In genomic region chr11:706957-707816, GRCh38 we compare ENCODE assay signal across 10 cellular contexts. TPM values are rescaled to one million over a fixed set of nuclear protein-coding genes. Genes with fewer than 3 reads are reported as not detected.
DNase-seq lines count a peak whose midpoint lies in the region; ATAC-seq and TF ChIP-seq lines count a peak whose summit lies in the region.
"Had no signal": no experiment of that assay in that cellular context is flagged by ENCODE, and none has a peak within 500 bp of the region (broad histone marks: within the 10 kb centered on the region; RNA-seq: fewer than 3 reads in every experiment).

No MANE protein-coding gene starts in this region.

- POLR2A ChIA-PET in activated CD4-positive, alpha-beta T cell treated with anti-CD3 and anti-CD28 coated beads for 36 hours (lab: Charles Lee): no interaction called here

- DNase-seq in ACHN (peak; percentile 87), HuH-7.5 (ENCODE audit: low spot score) (peak; percentile 79), epithelial cell of proximal tubule (ENCODE audit: low read depth) (no peak)
- DNase-seq in activated CD4-positive, alpha-beta T cell treated with anti-CD3 and anti-CD28 coated beads for 36 hours: no peak
- DNase-seq in activated naive CD4-positive, alpha-beta T cell treated with anti-CD3 and anti-CD28 coated beads, Interleukin-2, amount 10 ng/mL, durations not matched to agents 7 days and 5 days: no peak

- H3K9ac ChIP-seq in mucosa of stomach (ENCODE audit: low read length): peak overlapping the region; percentile 75

- no peaks in the 10 kb centered on the region for H3K9me3 Mint-ChIP-seq in activated CD4-positive, alpha-beta T cell treated with anti-CD3 and anti-CD28 coated beads for 36 hours (ENCODE audit: low read depth)
- no peaks in the 10 kb centered on the region for H3K9me3 Mint-ChIP-seq in activated naive CD4-positive, alpha-beta T cell treated with anti-CD3 and anti-CD28 coated beads, Interleukin-2, amount 10 ng/mL, durations not matched to agents 7 days and 5 days
- H3K9me3 Mint-ChIP-seq: IgD-negative memory B cell had no signal

- no peak overlapping the region for H3K27ac Mint-ChIP-seq in activated CD4-positive, alpha-beta T cell treated with anti-CD3 and anti-CD28 coated beads for 36 hours
- no peak overlapping the region for H3K27ac Mint-ChIP-seq in activated naive CD4-positive, alpha-beta T cell treated with anti-CD3 and anti-CD28 coated beads, Interleukin-2, amount 10 ng/mL, durations not matched to agents 7 days and 5 days
- H3K27ac Mint-ChIP-seq: activated naive CD8-positive, alpha-beta T cell; IgD-negative memory B cell had no signal

- peaks cover 10% of the 10 kb centered on the region for H3K27me3 ChIP-seq in mucosa of stomach (ENCODE audit: control insufficient read depth, insufficient read depth, low read length)

- H3K4me3 Mint-ChIP-seq in activated CD4-positive, alpha-beta T cell treated with anti-CD3 and anti-CD28 coated beads for 36 hours: no peak overlapping the region
- H3K4me3 Mint-ChIP-seq in activated naive CD4-positive, alpha-beta T cell treated with anti-CD3 and anti-CD28 coated beads, Interleukin-2, amount 10 ng/mL, durations not matched to agents 7 days and 5 days: no peak overlapping the region
- H3K4me3 Mint-ChIP-seq: activated naive CD8-positive, alpha-beta T cell had no signal

- peaks cover 63% of the 10 kb centered on the region for H3K4me1 ChIP-seq in mucosa of stomach (ENCODE audit: control insufficient read depth, insufficient read depth, low read length)

- H3K4me3 ChIP-seq in epithelial cell of proximal tubule (ENCODE audit: low read depth, low read length): peak overlapping the region; percentile 67
- H3K4me3 ChIP-seq in mucosa of stomach (ENCODE audit: low read length): peak overlapping the region; percentile 75

- in situ Hi-C loops in ACHN (cut with HindIII; ENCODE audit: low pct_ligation_motif_present, low pct_unique_long_range_greater_than_20kb, low sequenced_read_pairs): no loop called here

- peaks cover 12% of the 10 kb centered on the region for H3K27me3 Mint-ChIP-seq in activated CD4-positive, alpha-beta T cell treated with anti-CD3 and anti-CD28 coated beads for 36 hours
- H3K27me3 Mint-ChIP-seq in activated naive CD4-positive, alpha-beta T cell treated with anti-CD3 and anti-CD28 coated beads, Interleukin-2, amount 10 ng/mL, durations not matched to agents 7 days and 5 days: peaks cover 73% of the 10 kb centered on the region

- peak; percentile 35 for TF ChIP-seq CTCF in epithelial cell of proximal tubule (conservative IDR thresholded peaks at IDR 0.05; ENCODE audit: low read depth, low read length)

- no peaks in the 10 kb centered on the region for H3K9me3 ChIP-seq in mucosa of stomach (ENCODE audit: control insufficient read depth, low read length)

- ATAC-seq in GM21619 (IDR thresholded peaks at IDR 0.05; ENCODE audit: unreplicated experiment) (no peak), HG03354 (IDR thresholded peaks at IDR 0.05; ENCODE audit: poor library complexity, severe bottlenecking, unreplicated experiment) (no peak)
- no peak for ATAC-seq in activated CD4-positive, alpha-beta T cell treated with anti-CD3 and anti-CD28 coated beads for 36 hours

- H3K36me3 Mint-ChIP-seq in activated CD4-positive, alpha-beta T cell treated with anti-CD3 and anti-CD28 coated beads for 36 hours (ENCODE audit: low read depth): no peaks in the 10 kb centered on the region
- peaks cover 1% of the 10 kb centered on the region for H3K36me3 Mint-ChIP-seq in activated naive CD4-positive, alpha-beta T cell treated with anti-CD3 and anti-CD28 coated beads, Interleukin-2, amount 10 ng/mL, durations not matched to agents 7 days and 5 days
- H3K36me3 Mint-ChIP-seq: activated naive CD8-positive, alpha-beta T cell; IgD-negative memory B cell had no signal

- intact Hi-C loops in activated CD4-positive, alpha-beta T cell treated with anti-CD3 and anti-CD28 coated beads for 36 hours (cut with DNase I, micrococcal nuclease): no loop called here

- CTCF ChIA-PET in activated CD4-positive, alpha-beta T cell treated with anti-CD3 and anti-CD28 coated beads for 36 hours (lab: Charles Lee): interaction anchor here (1.4 kb wide), 1 partner anchor 15 kb away, joined by 3 read pairs; no protein-coding TSS in a partner anchor
- CTCF ChIA-PET in activated naive CD4-positive, alpha-beta T cell treated with anti-CD3 and anti-CD28 coated beads, Interleukin-2, amount 10 ng/mL, durations not matched to agents 7 days and 5 days (lab: Charles Lee): interaction anchor here (1.1 kb wide), 2 partner anchors 9 to 15 kb away, joined by 3 to 4 read pairs; no protein-coding TSS in a partner anchor

- no peaks in the 10 kb centered on the region for H3K36me3 ChIP-seq in mucosa of stomach (ENCODE audit: control insufficient read depth, insufficient read depth, low read length)

- H3K4me1 Mint-ChIP-seq in activated CD4-positive, alpha-beta T cell treated with anti-CD3 and anti-CD28 coated beads for 36 hours: no peaks in the 10 kb centered on the region
- H3K4me1 Mint-ChIP-seq in activated naive CD4-positive, alpha-beta T cell treated with anti-CD3 and anti-CD28 coated beads, Interleukin-2, amount 10 ng/mL, durations not matched to agents 7 days and 5 days: peaks cover 15% of the 10 kb centered on the region

RNA-seq across cellular contexts. Expression of gene EPS8L2, which starts 1.2 kb away (rescaled TPM):
- 145 and 151 TPM in 2 replicates for total RNA-seq in epithelial cell of proximal tubule
- 10 to 100 TPM in 1 of 2 experiments, 1 to 10 TPM in 1; 8.0 to 10.5 TPM for total RNA-seq in activated CD4-positive, alpha-beta T cell treated with anti-CD3 and anti-CD28 coated beads for 36 hours

RNA-seq across cellular contexts. Expression of gene TMEM80, which starts 11.6 kb away (rescaled TPM):
- total RNA-seq in epithelial cell of proximal tubule: 10.7 and 20.8 TPM in 2 replicates
- total RNA-seq in activated CD4-positive, alpha-beta T cell treated with anti-CD3 and anti-CD28 coated beads for 36 hours: 10 to 100 TPM; 11.4 to 11.9 TPM

RNA-seq across cellular contexts. Expression of gene DEAF1, which starts 12.2 kb away (rescaled TPM):
- 38.2 and 40.4 TPM in 2 replicates for total RNA-seq in epithelial cell of proximal tubule
- 10 to 100 TPM; 47.4 to 56.6 TPM for total RNA-seq in activated CD4-positive, alpha-beta T cell treated with anti-CD3 and anti-CD28 coated beads for 36 hours

RNA-seq across cellular contexts. Expression of gene TALDO1, which starts 40.1 kb away (rescaled TPM):
- total RNA-seq in epithelial cell of proximal tubule: 332 and 365 TPM in 2 replicates
- 100 to 1,000 TPM; 239 to 246 TPM for total RNA-seq in activated CD4-positive, alpha-beta T cell treated with anti-CD3 and anti-CD28 coated beads for 36 hours

Comparison
In these comparisons a context has a peak if more than half of its experiments do, and no peak if none do; other contexts are left out.
1. DNase-seq: peak in ACHN (single experiment) and HuH-7.5 (single experiment); none in epithelial cell of proximal tubule (single experiment), activated CD4-positive, alpha-beta T cell treated with anti-CD3 and anti-CD28 coated beads for 36 hours (single experiment) and activated naive CD4-positive, alpha-beta T cell treated with anti-CD3 and anti-CD28 coated beads, Interleukin-2, amount 10 ng/mL, durations not matched to agents 7 days and 5 days (single experiment).
2. RNA of gene EPS8L2, which starts 1.2 kb away (total RNA-seq): 145 to 151 TPM in epithelial cell of proximal tubule; 8.0 to 10.5 TPM in activated CD4-positive, alpha-beta T cell treated with anti-CD3 and anti-CD28 coated beads for 36 hours; every median in the first group is over 10 times any median in the second.